1 cellular context compared by ENCODE assay signal in genomic region chr3:37660782-37661181, GRCh38.
TF ChIP-seq lines count a peak whose summit lies in the region.

No MANE protein-coding gene starts in this region.

TF ChIP-seq in H1, 55 proteins besides CTCF, POLR2A, EP300 and RAD21:
- TF ChIP-seq CEBPB (IDR thresholded peaks at IDR 0.05; ENCODE audit: low read depth, low read length) = no peak
